In genomic region chr9:8188720-8189407, GRCh38 we compare ENCODE assay signal across 16 cellular contexts.
DNase-seq lines count a peak whose midpoint lies in the region; ATAC-seq lines count a peak whose summit lies in the region.
"Had no signal": no experiment of that assay in that cellular context is flagged by ENCODE, and none has a peak within 500 bp of the region (broad histone marks: within the 10 kb centered on the region; RNA-seq: fewer than 3 reads in every experiment).

No MANE protein-coding gene starts in this region.

- ATAC-seq in HG02938 (IDR thresholded peaks at IDR 0.05; ENCODE audit: unreplicated experiment), result peak; percentile 43
- ATAC-seq in HG02678 (IDR thresholded peaks at IDR 0.05; ENCODE audit: unreplicated experiment), result no peak
- ATAC-seq: HCT116, T-helper 17 cell had no signal

- DNase-seq in activated CD4-positive, alpha-beta T cell treated with anti-CD3 and anti-CD28 coated beads, Interleukin-2, amount 50 U/mL, for 48 hours, result peak; percentile 22 to 33
- no peak for DNase-seq in activated CD4-positive, alpha-beta T cell treated with anti-CD3 and anti-CD28 coated beads for 4 hours
- peak; percentile 94 for DNase-seq in SK-N-DZ (ENCODE audit: low spot score)
- DNase-seq in stimulated activated CD4-positive, alpha-beta T cell treated with anti-CD3 and anti-CD28 coated beads, Interleukin-1b, Interleukin-23, amount 100 ng/mL, for 48 hours, result peak; percentile 48
- DNase-seq in amniotic stem cell (lab: John Stamatoyannopoulos, UW), result no peak
- no peak for DNase-seq in NOMO-1 treated with DMSO at 0.1 percent for 48 hours (lab: John Stamatoyannopoulos, UW; ENCODE audit: unreplicated experiment)
- DNase-seq: DMS79; effector CD8-positive, alpha-beta T cell; KG1; kidney glomerular epithelial cell; NCI-H1694 treated with DMSO at 0.1 percent for 48 hours; sigmoid colon; T-helper 17 cell had no signal

Comparison
In these comparisons a context has a peak if more than half of its experiments do, and no peak if none do; other contexts are left out.
1. DNase-seq: peak in activated CD4-positive, alpha-beta T cell treated with anti-CD3 and anti-CD28 coated beads, Interleukin-2, amount 50 U/mL, for 48 hours (2 of 2), SK-N-DZ (single experiment) and stimulated activated CD4-positive, alpha-beta T cell treated with anti-CD3 and anti-CD28 coated beads, Interleukin-1b, Interleukin-23, amount 100 ng/mL, for 48 hours (single experiment); none in activated CD4-positive, alpha-beta T cell treated with anti-CD3 and anti-CD28 coated beads for 4 hours (0 of 2), amniotic stem cell (single experiment) and NOMO-1 treated with DMSO at 0.1 percent for 48 hours (single experiment).